In genomic region chr9:91837982-91838731, GRCh38 we compare ENCODE assay signal across 9 cellular contexts.
DNase-seq lines count a peak whose midpoint lies in the region; TF ChIP-seq lines count a peak whose summit lies in the region.
"Had no signal": no experiment of that assay in that cellular context is flagged by ENCODE, and none has a peak within 500 bp of the region (broad histone marks: within the 10 kb centered on the region; RNA-seq: fewer than 3 reads in every experiment).

No MANE protein-coding gene starts in this region.

- DNase-seq in ACHN (peak; percentile 61), NCI-H1092 (lab: John Stamatoyannopoulos, UW) (peak; percentile 89), ascending aorta (ENCODE audit: low spot score in 2 of 2) (peak in 1 of 2 donors; percentile 62), left kidney (ENCODE audit: low read depth, low spot score) (peak; percentile 49), dermis blood vessel endothelial cell (no peak), NCI-H1436 (lab: John Stamatoyannopoulos, UW) (no peak), T-helper 2 cell (no peak)
- no peak for DNase-seq in CD4-positive, alpha-beta memory T cell
- DNase-seq: T-helper 1 cell had no signal

- intact Hi-C loops in ascending aorta (cut with DNase I) = no loop called here
- intact Hi-C loops in CD4-positive, alpha-beta memory T cell (cut with micrococcal nuclease) = no loop called here

- H3K27me3 Mint-ChIP-seq in CD4-positive, alpha-beta memory T cell = peaks cover 16 to 22% of the 10 kb centered on the region in 2 donors

- H3K27me3 ChIP-seq in ascending aorta = no peaks in the 10 kb centered on the region
- peaks cover 4% of the 10 kb centered on the region for H3K27me3 ChIP-seq in CD4-positive, alpha-beta memory T cell (ENCODE audit: insufficient read depth, low read length)

- H3K27ac Mint-ChIP-seq in CD4-positive, alpha-beta memory T cell = peak overlapping the region in 3 of 7 donors; percentile 7 to 84 (median 23)

- no peaks in the 10 kb centered on the region for H3K9me3 Mint-ChIP-seq in CD4-positive, alpha-beta memory T cell

- H3K4me3 ChIP-seq in ascending aorta = peak overlapping the region; percentile 33 to 38
- H3K4me3 ChIP-seq in CD4-positive, alpha-beta memory T cell (ENCODE audit: low read length in 2 of 2) = no peak overlapping the region

- TF ChIP-seq CTCF in ascending aorta (IDR thresholded peaks at IDR 0.05) = no peak

- no peaks in the 10 kb centered on the region for H3K9me3 ChIP-seq in ascending aorta
- H3K9me3 ChIP-seq in CD4-positive, alpha-beta memory T cell (ENCODE audit: control insufficient read depth in 1 of 2, low read length in 2 of 2) = no peaks in the 10 kb centered on the region

- H3K4me1 Mint-ChIP-seq in CD4-positive, alpha-beta memory T cell = peaks cover 4 to 10% (median 5%) of the 10 kb centered on the region in 4 donors

- CTCF ChIA-PET in CD4-positive, alpha-beta memory T cell (lab: Charles Lee; ENCODE audit: partially characterized antibody) = no interaction called here

- H3K4me3 Mint-ChIP-seq in CD4-positive, alpha-beta memory T cell = no peak overlapping the region

- in situ Hi-C loops in ACHN (cut with HindIII; ENCODE audit: low pct_ligation_motif_present, low pct_unique_long_range_greater_than_20kb, low sequenced_read_pairs) = no loop called here

- H3K36me3 ChIP-seq in ascending aorta = no peaks in the 10 kb centered on the region
- H3K36me3 ChIP-seq in CD4-positive, alpha-beta memory T cell (ENCODE audit: insufficient read depth, low read length) = no peaks in the 10 kb centered on the region

- peaks cover 0 to under 1% of the 10 kb centered on the region in 2 donors for H3K4me1 ChIP-seq in ascending aorta
- no peaks in the 10 kb centered on the region for H3K4me1 ChIP-seq in CD4-positive, alpha-beta memory T cell (ENCODE audit: insufficient read depth, low read length)

- no peak overlapping the region for H3K27ac ChIP-seq in ascending aorta
- no peak overlapping the region for H3K27ac ChIP-seq in CD4-positive, alpha-beta memory T cell (ENCODE audit: low read depth, low read length)

- no peaks in the 10 kb centered on the region for H3K36me3 Mint-ChIP-seq in CD4-positive, alpha-beta memory T cell

- POLR2A ChIA-PET in CD4-positive, alpha-beta memory T cell (lab: Charles Lee; ENCODE audit: partially characterized antibody) = no interaction called here

Comparison
In these comparisons a context has a peak if more than half of its experiments do, and no peak if none do; other contexts are left out.
1. DNase-seq: peak in ACHN (single experiment), NCI-H1092 (single experiment) and left kidney (single experiment); none in dermis blood vessel endothelial cell (single experiment), CD4-positive, alpha-beta memory T cell (0 of 5), NCI-H1436 (single experiment) and T-helper 2 cell (0 of 5).
2. H3K4me3 ChIP-seq: peak in ascending aorta (2 of 2); none in CD4-positive, alpha-beta memory T cell (0 of 2).